In the genomic region with DNA sequence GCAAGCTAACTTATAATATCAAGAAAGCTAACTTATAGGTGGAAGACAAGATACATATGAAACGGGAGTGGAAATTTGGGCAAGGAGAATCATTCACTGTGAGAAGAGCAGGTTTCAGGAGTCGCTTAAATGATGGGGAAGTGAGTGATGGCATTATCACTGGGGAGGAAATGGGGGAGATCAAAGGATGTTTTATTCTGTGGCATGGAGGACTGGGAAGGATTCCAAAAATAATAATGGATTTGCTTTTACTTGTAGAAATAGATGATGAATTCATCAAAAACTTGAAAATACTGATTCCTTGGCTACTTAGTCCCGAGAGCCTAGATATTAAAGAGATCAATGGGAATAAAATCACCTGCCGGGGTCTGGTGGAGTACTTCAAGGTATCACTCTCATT, we compare ENCODE assay signal across 1 cellular context.
TF ChIP-seq lines count a peak whose summit lies in the region.

No MANE protein-coding gene starts in this region.

TF ChIP-seq in IMR-90, 13 proteins besides CTCF, POLR2A, EP300 and RAD21 (continued from another document):
- TF ChIP-seq, protein P1, sequence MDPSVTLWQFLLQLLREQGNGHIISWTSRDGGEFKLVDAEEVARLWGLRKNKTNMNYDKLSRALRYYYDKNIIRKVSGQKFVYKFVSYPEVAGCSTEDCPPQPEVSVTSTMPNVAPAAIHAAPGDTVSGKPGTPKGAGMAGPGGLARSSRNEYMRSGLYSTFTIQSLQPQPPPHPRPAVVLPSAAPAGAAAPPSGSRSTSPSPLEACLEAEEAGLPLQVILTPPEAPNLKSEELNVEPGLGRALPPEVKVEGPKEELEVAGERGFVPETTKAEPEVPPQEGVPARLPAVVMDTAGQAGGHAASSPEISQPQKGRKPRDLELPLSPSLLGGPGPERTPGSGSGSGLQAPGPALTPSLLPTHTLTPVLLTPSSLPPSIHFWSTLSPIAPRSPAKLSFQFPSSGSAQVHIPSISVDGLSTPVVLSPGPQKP (IDR thresholded peaks at IDR 0.05; ENCODE audit: borderline replicate concordance, low read depth, low read length): no peak
- TF ChIP-seq MXI1 (IDR thresholded peaks at IDR 0.05; ENCODE audit: borderline replicate concordance, low read depth, low read length): no peak
- TF ChIP-seq CHD1 (IDR thresholded peaks at IDR 0.05; ENCODE audit: low read depth, low read length): no peak
- TF ChIP-seq, protein P2, sequence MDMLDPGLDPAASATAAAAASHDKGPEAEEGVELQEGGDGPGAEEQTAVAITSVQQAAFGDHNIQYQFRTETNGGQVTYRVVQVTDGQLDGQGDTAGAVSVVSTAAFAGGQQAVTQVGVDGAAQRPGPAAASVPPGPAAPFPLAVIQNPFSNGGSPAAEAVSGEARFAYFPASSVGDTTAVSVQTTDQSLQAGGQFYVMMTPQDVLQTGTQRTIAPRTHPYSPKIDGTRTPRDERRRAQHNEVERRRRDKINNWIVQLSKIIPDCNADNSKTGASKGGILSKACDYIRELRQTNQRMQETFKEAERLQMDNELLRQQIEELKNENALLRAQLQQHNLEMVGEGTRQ (IDR thresholded peaks at IDR 0.05; ENCODE audit: low read depth, low read length): no peak
